In the genomic region with DNA sequence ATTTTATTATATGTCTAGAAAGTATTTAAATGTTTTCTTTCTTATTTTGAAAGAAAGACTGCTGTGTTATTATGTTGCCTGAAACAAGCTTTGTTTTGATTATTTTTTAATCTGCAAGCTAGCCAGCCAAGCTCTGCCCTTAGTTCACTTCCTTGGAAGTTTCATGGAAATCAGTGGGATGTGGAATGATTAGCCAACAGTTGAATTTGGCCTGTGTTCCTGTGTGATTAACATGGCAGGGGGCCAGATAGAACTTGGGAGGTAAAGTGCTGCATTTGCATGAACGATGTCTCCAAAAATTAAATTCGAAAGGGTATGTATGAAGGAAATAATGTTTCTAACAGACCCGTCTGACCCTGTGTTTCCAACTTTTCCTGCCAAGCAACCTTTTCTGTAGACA, we compare ENCODE assay signal across 22 cellular contexts.
"Had no signal": no experiment of that assay in that cellular context is flagged by ENCODE, and none has a peak within 500 bp of the region (broad histone marks: within the 10 kb centered on the region; RNA-seq: fewer than 3 reads in every experiment).

No MANE protein-coding gene starts in this region.

- H3K36me3 Mint-ChIP-seq: activated naive CD4-positive, alpha-beta T cell treated with anti-CD3 and anti-CD28 coated beads, Interleukin-2, amount 50 U/mL, for 72 hours; natural killer cell had no signal

- H3K27me3 ChIP-seq: cardiac muscle cell, gastroesophageal sphincter, heart left ventricle, thyroid gland, uterus had no signal

- H3K36me3 ChIP-seq: cardiac muscle cell, gastroesophageal sphincter, heart left ventricle, lower lobe of right lung, neutrophil, thyroid gland, uterus, WERI-Rb-1 had no signal

- H3K4me1 ChIP-seq: gastroesophageal sphincter, lower lobe of right lung, thyroid gland, uterus had no signal

- H3K9me3 Mint-ChIP-seq: activated naive CD4-positive, alpha-beta T cell treated with anti-CD3 and anti-CD28 coated beads, Interleukin-2, amount 50 U/mL, for 72 hours had no signal

- DNase-seq: activated CD4-positive, alpha-beta T cell treated with anti-CD3 and anti-CD28 coated beads for 1 hour; activated CD8-positive, alpha-beta memory T cell treated with anti-CD3 and anti-CD28 coated beads for 24 hours; activated CD8-positive, alpha-beta memory T cell treated with anti-CD3 and anti-CD28 coated beads, Interleukin-2, amount 50 U/mL, for 48 hours; activated gamma-delta T cell treated with Interleukin-2 at 50 U/mL for 16 hours; dermis blood vessel endothelial cell; effector memory CD4-positive, alpha-beta T cell; lower lobe of right lung; natural killer cell; stimulated activated CD4-positive, alpha-beta T cell treated with anti-CD3 and anti-CD28 coated beads, Interleukin-12 subunit alpha, Interleukin-12 subunit beta, amount 100 ng/mL, for 4 hours; stimulated activated CD4-positive, alpha-beta T cell treated with anti-CD3 and anti-CD28 coated beads, Interleukin-1b, Interleukin-23, amount 100 ng/mL, for 48 hours; stimulated activated CD8-positive, alpha-beta memory T cell treated with anti-CD3 and anti-CD28 coated beads, Interleukin-4, amount 100 ng/mL, for 48 hours; stimulated activated naive CD4-positive, alpha-beta T cell treated with Interleukin-2 at 50 U/mL for 16 hours; T-helper 2 cell; thyroid gland; uterus; WERI-Rb-1 had no signal

- H3K4me1 Mint-ChIP-seq: natural killer cell had no signal

- ATAC-seq: activated naive CD4-positive, alpha-beta T cell treated with anti-CD3 and anti-CD28 coated beads, Interleukin-2, amount 50 U/mL, for 72 hours; gastroesophageal sphincter; lower lobe of right lung; natural killer cell had no signal

- H3K27ac Mint-ChIP-seq: activated naive CD4-positive, alpha-beta T cell treated with anti-CD3 and anti-CD28 coated beads, Interleukin-2, amount 50 U/mL, for 72 hours; natural killer cell had no signal

- H3K27ac ChIP-seq: cardiac muscle cell, epithelial cell of prostate, gastroesophageal sphincter, heart left ventricle, lower lobe of right lung, neutrophil, thyroid gland, uterus, WERI-Rb-1 had no signal

- H3K4me3 ChIP-seq: cardiac muscle cell, gastroesophageal sphincter, heart left ventricle, lower lobe of right lung, thyroid gland, uterus had no signal

- H3K4me3 Mint-ChIP-seq: natural killer cell had no signal
